Comparison of ENCODE assay signal across 11 cellular contexts in genomic region chr7:65832281-65832680, GRCh38. TPM values are rescaled to one million over a fixed set of nuclear protein-coding genes. Genes with fewer than 3 reads are reported as not detected.
DNase-seq lines count a peak whose midpoint lies in the region; ATAC-seq lines count a peak whose summit lies in the region.
"Had no signal": no experiment of that assay in that cellular context is flagged by ENCODE, and none has a peak within 500 bp of the region (broad histone marks: within the 10 kb centered on the region; RNA-seq: fewer than 3 reads in every experiment).

No MANE protein-coding gene starts in this region.

- no peak for ATAC-seq in GM21529 (IDR thresholded peaks at IDR 0.05; ENCODE audit: unreplicated experiment)
- ATAC-seq in activated CD8-positive, alpha-beta memory T cell treated with anti-CD3 and anti-CD28 coated beads, Interleukin-2, amount 10 ng/mL, durations not matched to agents 7 days and 5 days, result no peak
- ATAC-seq: T-helper 17 cell had no signal

- H3K4me1 Mint-ChIP-seq in activated CD8-positive, alpha-beta memory T cell treated with anti-CD3 and anti-CD28 coated beads, Interleukin-2, amount 10 ng/mL, durations not matched to agents 7 days and 5 days, result peaks cover 9% of the 10 kb centered on the region

- CTCF ChIA-PET in activated CD8-positive, alpha-beta memory T cell treated with anti-CD3 and anti-CD28 coated beads, Interleukin-2, amount 10 ng/mL, durations not matched to agents 7 days and 5 days (lab: Charles Lee), result no interaction called here

- peaks cover 11% of the 10 kb centered on the region for H3K36me3 Mint-ChIP-seq in activated CD8-positive, alpha-beta memory T cell treated with anti-CD3 and anti-CD28 coated beads, Interleukin-2, amount 10 ng/mL, durations not matched to agents 7 days and 5 days

- peak; percentile 12 for DNase-seq in DMS53 (lab: John Stamatoyannopoulos, UW)
- DNase-seq in DMS53 treated with DMSO at 0.1 percent for 48 hours (lab: John Stamatoyannopoulos, UW; ENCODE audit: unreplicated experiment), result no peak
- peak; percentile 34 for DNase-seq in NAMALWA (ENCODE audit: low spot score)
- DNase-seq in cerebellar cortex (ENCODE audit: low spot score), result peak; percentile 96
- peak; percentile 25 for DNase-seq in mucosa of gallbladder (ENCODE audit: low spot score)
- DNase-seq in activated T-cell treated with anti-CD3 and anti-CD28 coated beads, Interleukin-2, amount 50 U/mL, for 48 hours, result no peak
- DNase-seq in activated CD8-positive, alpha-beta memory T cell treated with anti-CD3 and anti-CD28 coated beads, Interleukin-2, amount 10 ng/mL, durations not matched to agents 7 days and 5 days, result no peak
- DNase-seq: effector CD4-positive, alpha-beta T cell; T-helper 17 cell; tibial artery had no signal

- H3K27me3 Mint-ChIP-seq in activated CD8-positive, alpha-beta memory T cell treated with anti-CD3 and anti-CD28 coated beads, Interleukin-2, amount 10 ng/mL, durations not matched to agents 7 days and 5 days, result no peaks in the 10 kb centered on the region
- H3K27me3 Mint-ChIP-seq: T-helper 17 cell had no signal

- H3K4me3 Mint-ChIP-seq in activated CD8-positive, alpha-beta memory T cell treated with anti-CD3 and anti-CD28 coated beads, Interleukin-2, amount 10 ng/mL, durations not matched to agents 7 days and 5 days, result no peak overlapping the region
- H3K4me3 Mint-ChIP-seq: T-helper 17 cell had no signal

- no peaks in the 10 kb centered on the region for H3K9me3 Mint-ChIP-seq in activated CD8-positive, alpha-beta memory T cell treated with anti-CD3 and anti-CD28 coated beads, Interleukin-2, amount 10 ng/mL, durations not matched to agents 7 days and 5 days (ENCODE audit: low read depth)

- H3K27ac Mint-ChIP-seq in activated CD8-positive, alpha-beta memory T cell treated with anti-CD3 and anti-CD28 coated beads, Interleukin-2, amount 10 ng/mL, durations not matched to agents 7 days and 5 days, result no peak overlapping the region
- H3K27ac Mint-ChIP-seq: T-helper 17 cell had no signal

RNA-seq across cellular contexts. Expression of gene VKORC1L1, which starts 40.6 kb away (rescaled TPM):
- 19.6 TPM for total RNA-seq in mucosa of gallbladder
- 10 to 100 TPM; 14.1 to 20.3 TPM for total RNA-seq in activated CD8-positive, alpha-beta memory T cell treated with anti-CD3 and anti-CD28 coated beads, Interleukin-2, amount 10 ng/mL, durations not matched to agents 7 days and 5 days

Comparison
In these comparisons a context has a peak if more than half of its experiments do, and no peak if none do; other contexts are left out.
1. DNase-seq: peak in DMS53 (single experiment), NAMALWA (single experiment), cerebellar cortex (single experiment) and mucosa of gallbladder (single experiment); none in DMS53 treated with DMSO at 0.1 percent for 48 hours (single experiment), activated T-cell treated with anti-CD3 and anti-CD28 coated beads, Interleukin-2, amount 50 U/mL, for 48 hours (0 of 2) and activated CD8-positive, alpha-beta memory T cell treated with anti-CD3 and anti-CD28 coated beads, Interleukin-2, amount 10 ng/mL, durations not matched to agents 7 days and 5 days (single experiment).